19 cellular contexts compared by ENCODE assay signal in genomic region chr7:75953431-75953830, GRCh38.
"Had no signal": no experiment of that assay in that cellular context is flagged by ENCODE, and none has a peak within 500 bp of the region (broad histone marks: within the 10 kb centered on the region; RNA-seq: fewer than 3 reads in every experiment).

No MANE protein-coding gene starts in this region.

- DNase-seq: activated CD4-positive, alpha-beta memory T cell treated with anti-CD3 and anti-CD28 coated beads, Interleukin-2, amount 10 ng/mL, durations not matched to agents 7 days and 5 days; activated CD4-positive, alpha-beta T cell treated with anti-CD3 and anti-CD28 coated beads for 48 hours; activated CD4-positive, CD25-positive, alpha-beta regulatory T cell; activated naive CD4-positive, alpha-beta T cell treated with Interleukin-2 at 50 U/mL for 16 hours; activated naive CD8-positive, alpha-beta T cell treated with anti-CD3 and anti-CD28 coated beads, Interleukin-2, amount 10 ng/mL, durations not matched to agents 7 days and 5 days; activated T-cell treated with anti-CD3 and anti-CD28 coated beads, Interleukin-2, amount 50 U/mL, for 1 hour; aorta; brain microvascular endothelial cell; central memory CD4-positive, alpha-beta T cell; colonic mucosa; head of caudate nucleus; naive thymus-derived CD8-positive, alpha-beta T cell; sigmoid colon; stimulated activated CD4-positive, alpha-beta T cell treated with anti-CD3 and anti-CD28 coated beads, Interleukin-4, amount 100 ng/mL, for 4 hours; stimulated activated naive B cell treated with anti-CD40 and anti-IgM and Interleukin-4, amounts not matched to agents 10 μg/mL and 1 μg/mL and 100 μg/mL, for 72 hours had no signal

- ATAC-seq: activated T-helper 17 cell treated with anti-CD3 and anti-CD28 coated beads, Interleukin-2, amount 50 U/mL, for 72 hours; naive thymus-derived CD8-positive, alpha-beta T cell; pancreas; stimulated activated naive B cell treated with anti-CD40 and anti-IgM and Interleukin-4, amounts not matched to agents 10 μg/mL and 1 μg/mL and 100 μg/mL, for 72 hours had no signal

- H3K4me3 Mint-ChIP-seq: activated CD4-positive, alpha-beta memory T cell treated with anti-CD3 and anti-CD28 coated beads, Interleukin-2, amount 10 ng/mL, durations not matched to agents 7 days and 5 days; activated naive CD8-positive, alpha-beta T cell treated with anti-CD3 and anti-CD28 coated beads, Interleukin-2, amount 10 ng/mL, durations not matched to agents 7 days and 5 days; activated T-helper 17 cell treated with anti-CD3 and anti-CD28 coated beads, Interleukin-2, amount 50 U/mL, for 72 hours; naive thymus-derived CD8-positive, alpha-beta T cell; stimulated activated naive B cell treated with anti-CD40 and anti-IgM and Interleukin-4, amounts not matched to agents 10 μg/mL and 1 μg/mL and 100 μg/mL, for 72 hours; T-helper 2 cell treated with Interferon-gamma antibody and Interleukin-4, amounts not matched to agents 5 μg/mL and 100 μg/mL, for 36 hours had no signal

- H3K27ac Mint-ChIP-seq: activated CD4-positive, alpha-beta memory T cell treated with anti-CD3 and anti-CD28 coated beads, Interleukin-2, amount 10 ng/mL, durations not matched to agents 7 days and 5 days; activated naive CD8-positive, alpha-beta T cell treated with anti-CD3 and anti-CD28 coated beads, Interleukin-2, amount 10 ng/mL, durations not matched to agents 7 days and 5 days; activated T-helper 17 cell treated with anti-CD3 and anti-CD28 coated beads, Interleukin-2, amount 50 U/mL, for 72 hours; stimulated activated naive B cell treated with anti-CD40 and anti-IgM and Interleukin-4, amounts not matched to agents 10 μg/mL and 1 μg/mL and 100 μg/mL, for 72 hours; T-helper 2 cell treated with Interferon-gamma antibody and Interleukin-4, amounts not matched to agents 5 μg/mL and 100 μg/mL, for 36 hours had no signal

- FAIRE-seq: frontal cortex, pancreas had no signal

- H3K36me3 ChIP-seq: colonic mucosa had no signal

- H3K4me1 ChIP-seq: colonic mucosa, sigmoid colon had no signal

- H3K27ac ChIP-seq: brain microvascular endothelial cell, colonic mucosa, sigmoid colon had no signal

- H3K4me3 ChIP-seq: colonic mucosa, pancreas, sigmoid colon had no signal

- H3K27me3 ChIP-seq: brain microvascular endothelial cell, colonic mucosa, pancreas, sigmoid colon had no signal

- H3K9me3 Mint-ChIP-seq: activated CD4-positive, alpha-beta memory T cell treated with anti-CD3 and anti-CD28 coated beads, Interleukin-2, amount 10 ng/mL, durations not matched to agents 7 days and 5 days; activated naive CD8-positive, alpha-beta T cell treated with anti-CD3 and anti-CD28 coated beads, Interleukin-2, amount 10 ng/mL, durations not matched to agents 7 days and 5 days; activated T-helper 17 cell treated with anti-CD3 and anti-CD28 coated beads, Interleukin-2, amount 50 U/mL, for 72 hours; naive thymus-derived CD8-positive, alpha-beta T cell; stimulated activated naive B cell treated with anti-CD40 and anti-IgM and Interleukin-4, amounts not matched to agents 10 μg/mL and 1 μg/mL and 100 μg/mL, for 72 hours; T-helper 2 cell treated with Interferon-gamma antibody and Interleukin-4, amounts not matched to agents 5 μg/mL and 100 μg/mL, for 36 hours had no signal

- H3K27me3 Mint-ChIP-seq: activated CD4-positive, alpha-beta memory T cell treated with anti-CD3 and anti-CD28 coated beads, Interleukin-2, amount 10 ng/mL, durations not matched to agents 7 days and 5 days; activated naive CD8-positive, alpha-beta T cell treated with anti-CD3 and anti-CD28 coated beads, Interleukin-2, amount 10 ng/mL, durations not matched to agents 7 days and 5 days; activated T-helper 17 cell treated with anti-CD3 and anti-CD28 coated beads, Interleukin-2, amount 50 U/mL, for 72 hours; naive thymus-derived CD8-positive, alpha-beta T cell; stimulated activated naive B cell treated with anti-CD40 and anti-IgM and Interleukin-4, amounts not matched to agents 10 μg/mL and 1 μg/mL and 100 μg/mL, for 72 hours had no signal

- H3K9me3 ChIP-seq: colonic mucosa, pancreas, sigmoid colon had no signal

- H3K4me1 Mint-ChIP-seq: activated CD4-positive, alpha-beta memory T cell treated with anti-CD3 and anti-CD28 coated beads, Interleukin-2, amount 10 ng/mL, durations not matched to agents 7 days and 5 days; activated naive CD8-positive, alpha-beta T cell treated with anti-CD3 and anti-CD28 coated beads, Interleukin-2, amount 10 ng/mL, durations not matched to agents 7 days and 5 days had no signal
